Comparison of ENCODE assay signal across 8 cellular contexts in genomic region chr1:20717452-20718342, GRCh38. TPM values are rescaled to one million over a fixed set of nuclear protein-coding genes. Genes with fewer than 3 reads are reported as not detected.
DNase-seq lines count a peak whose midpoint lies in the region; ATAC-seq and TF ChIP-seq lines count a peak whose summit lies in the region.

Gene KIF17 (minus strand): TSS chr1:20718007. CDS start chr1:20717706, 301 bp downstream.

- no peaks in the 10 kb centered on the region for H3K9me3 ChIP-seq in ES-I3 (ENCODE audit: control insufficient read depth, insufficient read depth, low read length)

- H3K27me3 Mint-ChIP-seq in activated CD4-positive, alpha-beta T cell treated with anti-CD3 and anti-CD28 coated beads for 36 hours, result peaks cover 24% of the 10 kb centered on the region

- no peaks in the 10 kb centered on the region for H3K36me3 ChIP-seq in ES-I3 (ENCODE audit: insufficient read depth, low read length)

- H3K36me3 Mint-ChIP-seq in activated CD4-positive, alpha-beta T cell treated with anti-CD3 and anti-CD28 coated beads for 36 hours (ENCODE audit: low read depth), result no peaks in the 10 kb centered on the region

- H3K4me1 ChIP-seq in ES-I3 (ENCODE audit: insufficient read depth, low read length), result 0 out of 2 replicates have a peak, but pooled peaks cover 4% of the 10 kb centered on the region

- DNase-seq in NCI-H1092 (lab: John Stamatoyannopoulos, UW), result peak; percentile 51
- DNase-seq in activated CD4-positive, alpha-beta T cell treated with anti-CD3 and anti-CD28 coated beads for 36 hours, result peak; percentile 77
- DNase-seq in choroid plexus epithelial cell (ENCODE audit: low read depth), result peak; percentile 83
- peak; percentile 75 for DNase-seq in kidney tubule cell (ENCODE audit: low spot score)
- peak; percentile 66 to 73 for DNase-seq in stimulated activated CD4-positive, alpha-beta T cell treated with anti-CD3 and anti-CD28 coated beads, Interleukin-2, amount 100 ng/mL, for 24 hours
- no peak for DNase-seq in NCI-H524 treated with DMSO at 0.1 percent for 48 hours (lab: John Stamatoyannopoulos, UW)

- POLR2A ChIA-PET in activated CD4-positive, alpha-beta T cell treated with anti-CD3 and anti-CD28 coated beads for 36 hours (lab: Charles Lee), result interaction anchor here (1.0 kb wide), 1 partner anchor 69 kb away, joined by 5 read pairs; the partner anchor contains the start of gene HP1BP3

- no peak for TF ChIP-seq CTCF in choroid plexus epithelial cell (conservative IDR thresholded peaks at IDR 0.05; ENCODE audit: low read depth, low read length)

- H3K4me1 Mint-ChIP-seq in activated CD4-positive, alpha-beta T cell treated with anti-CD3 and anti-CD28 coated beads for 36 hours, result peaks cover 8% of the 10 kb centered on the region

- peak; percentile 78 for ATAC-seq in activated CD4-positive, alpha-beta T cell treated with anti-CD3 and anti-CD28 coated beads for 36 hours
- no peak for ATAC-seq in HG02798 (IDR thresholded peaks at IDR 0.05; ENCODE audit: poor library complexity, unreplicated experiment)

- H3K4me3 Mint-ChIP-seq in activated CD4-positive, alpha-beta T cell treated with anti-CD3 and anti-CD28 coated beads for 36 hours, result peak within 1 kb of the TSS; percentile 36

- intact Hi-C loops in activated CD4-positive, alpha-beta T cell treated with anti-CD3 and anti-CD28 coated beads for 36 hours (cut with DNase I, micrococcal nuclease), result loop anchor here in 1 of 2 experiments (1.0 to 2.0 kb wide), 2 partner anchors 16 to 69 kb away; partner anchors contain the start of gene HP1BP3

- H3K27ac Mint-ChIP-seq in activated CD4-positive, alpha-beta T cell treated with anti-CD3 and anti-CD28 coated beads for 36 hours, result no peak within 1 kb of the TSS

- peak within 1 kb of the TSS; percentile 55 for H3K4me3 ChIP-seq in choroid plexus epithelial cell (ENCODE audit: low read depth, low read length)

- no peaks in the 10 kb centered on the region for H3K9me3 Mint-ChIP-seq in activated CD4-positive, alpha-beta T cell treated with anti-CD3 and anti-CD28 coated beads for 36 hours (ENCODE audit: low read depth)

- peak within 1 kb of the TSS; percentile 59 for H3K9ac ChIP-seq in ES-I3 (ENCODE audit: low read depth, low read length)

- CTCF ChIA-PET in activated CD4-positive, alpha-beta T cell treated with anti-CD3 and anti-CD28 coated beads for 36 hours (lab: Charles Lee), result interaction anchor here (0.5 to 0.7 kb wide), 2 partner anchors 903 to 1402 kb away, joined by 3 to 5 read pairs; no protein-coding TSS in a partner anchor

RNA-seq across cellular contexts. Expression of gene KIF17, which starts in this region (rescaled TPM):
- total RNA-seq in activated CD4-positive, alpha-beta T cell treated with anti-CD3 and anti-CD28 coated beads for 36 hours, result under 1 TPM in 1 of 2 experiments, not detected in 1; 0.25 TPM

Comparison
In these comparisons a context has a peak if more than half of its experiments do, and no peak if none do; other contexts are left out.
1. Peak in DNase-seq and ATAC-seq in activated CD4-positive, alpha-beta T cell treated with anti-CD3 and anti-CD28 coated beads for 36 hours; RNA of the gene not detected or under 1 TPM.